In the genomic region with DNA sequence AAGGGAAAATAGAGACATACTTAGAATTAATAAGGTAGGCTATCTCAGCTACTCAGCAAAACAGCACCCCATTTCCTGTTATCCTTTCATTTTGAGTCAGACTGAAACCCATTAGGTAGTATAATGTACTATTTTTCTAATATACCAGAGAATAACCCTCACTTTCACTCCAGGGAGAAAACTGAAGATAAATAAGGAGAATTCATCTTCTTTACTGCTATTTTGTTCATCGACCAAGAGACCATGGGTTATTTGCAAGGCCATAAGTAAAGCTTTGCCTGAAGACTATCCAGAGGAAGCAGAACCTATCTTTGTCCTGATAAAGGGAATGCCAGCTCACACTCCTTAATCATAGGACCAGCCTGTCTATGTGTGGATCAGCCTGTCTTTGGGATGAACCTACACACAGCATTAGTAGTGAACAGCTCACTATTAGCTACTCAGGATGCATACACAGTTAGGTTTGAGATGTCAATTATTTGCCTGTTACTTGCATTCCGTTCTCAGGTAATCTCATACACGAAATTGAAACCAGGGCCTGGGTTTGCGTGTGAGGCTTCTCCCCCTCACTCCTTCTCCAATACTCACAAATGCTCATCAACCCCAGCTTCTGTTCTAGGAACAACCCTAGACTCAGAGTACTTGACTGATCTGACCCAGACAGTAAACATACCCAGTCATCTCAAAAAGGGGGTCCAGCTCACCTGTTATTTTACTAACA, we compare ENCODE assay signal across 13 cellular contexts.
DNase-seq lines count a peak whose midpoint lies in the region; ATAC-seq and TF ChIP-seq lines count a peak whose summit lies in the region.
"Had no signal": no experiment of that assay in that cellular context is flagged by ENCODE, and none has a peak within 500 bp of the region (broad histone marks: within the 10 kb centered on the region; RNA-seq: fewer than 3 reads in every experiment).

No MANE protein-coding gene starts in this region.

- WGBS in gastroesophageal sphincter (ENCODE audit: low coverage in 1 of 2), 2 donors = 86 to 97% methylated on average over 2 to 4 of the region's 4 CpGs

- ATAC-seq in GM21717 (IDR thresholded peaks at IDR 0.05; ENCODE audit: unreplicated experiment) (peak; percentile 67), HG03175 (IDR thresholded peaks at IDR 0.05; ENCODE audit: unreplicated experiment) (peak; percentile 73), gastroesophageal sphincter (no peak)
- ATAC-seq in stimulated activated naive B cell treated with anti-CD40 and anti-IgM and Interleukin-4, amounts not matched to agents 10 μg/mL and 1 μg/mL and 100 μg/mL, for 72 hours (replicated peaks) = peak; percentile 51 to 64

- no peaks in the 10 kb centered on the region for H3K9me3 ChIP-seq in gastroesophageal sphincter
- H3K9me3 ChIP-seq: vagina had no signal

- CTCF ChIA-PET in activated naive CD4-positive, alpha-beta T cell treated with anti-CD3 and anti-CD28 coated beads, Interleukin-2, amount 10 ng/mL, durations not matched to agents 7 days and 5 days (lab: Charles Lee) = no interaction called here

- DNase-seq in activated naive CD4-positive, alpha-beta T cell treated with anti-CD3 and anti-CD28 coated beads, Interleukin-2, amount 10 ng/mL, durations not matched to agents 7 days and 5 days = no peak
- DNase-seq in activated naive CD4-positive, alpha-beta T cell treated with anti-CD3 and anti-CD28 coated beads, Interleukin-2, amount 50 U/mL, for 16 hours = no peak
- no peak for DNase-seq in stimulated activated naive B cell treated with anti-CD40 and anti-IgM and Interleukin-4, amounts not matched to agents 10 μg/mL and 1 μg/mL and 100 μg/mL, for 72 hours
- DNase-seq in chondrocyte (ENCODE audit: low spot score) (no peak), T-helper 2 cell (no peak)
- DNase-seq: GDM1, NCI-H226 had no signal

- no peak for TF ChIP-seq POLR2A in gastroesophageal sphincter (IDR thresholded peaks at IDR 0.05)

- H3K27me3 Mint-ChIP-seq in activated naive CD4-positive, alpha-beta T cell treated with anti-CD3 and anti-CD28 coated beads, Interleukin-2, amount 10 ng/mL, durations not matched to agents 7 days and 5 days = no peaks in the 10 kb centered on the region
- no peaks in the 10 kb centered on the region for H3K27me3 Mint-ChIP-seq in stimulated activated naive B cell treated with anti-CD40 and anti-IgM and Interleukin-4, amounts not matched to agents 10 μg/mL and 1 μg/mL and 100 μg/mL, for 72 hours
- no peaks in the 10 kb centered on the region for H3K27me3 Mint-ChIP-seq in chondrocyte (ENCODE audit: low read depth)
- H3K27me3 Mint-ChIP-seq: brain had no signal

- H3K9me3 Mint-ChIP-seq in activated naive CD4-positive, alpha-beta T cell treated with anti-CD3 and anti-CD28 coated beads, Interleukin-2, amount 10 ng/mL, durations not matched to agents 7 days and 5 days = no peaks in the 10 kb centered on the region
- no peaks in the 10 kb centered on the region for H3K9me3 Mint-ChIP-seq in stimulated activated naive B cell treated with anti-CD40 and anti-IgM and Interleukin-4, amounts not matched to agents 10 μg/mL and 1 μg/mL and 100 μg/mL, for 72 hours
- H3K9me3 Mint-ChIP-seq in chondrocyte (ENCODE audit: low read depth) = no peaks in the 10 kb centered on the region

- peak overlapping the region; percentile 42 for H3K27ac Mint-ChIP-seq in activated naive CD4-positive, alpha-beta T cell treated with anti-CD3 and anti-CD28 coated beads, Interleukin-2, amount 10 ng/mL, durations not matched to agents 7 days and 5 days
- peak overlapping the region; percentile 15 for H3K27ac Mint-ChIP-seq in stimulated activated naive B cell treated with anti-CD40 and anti-IgM and Interleukin-4, amounts not matched to agents 10 μg/mL and 1 μg/mL and 100 μg/mL, for 72 hours
- no peak overlapping the region for H3K27ac Mint-ChIP-seq in chondrocyte (ENCODE audit: unreplicated experiment)

- H3K27ac ChIP-seq in gastroesophageal sphincter = no peak overlapping the region
- H3K27ac ChIP-seq: SK-N-MC, vagina had no signal

- no peak overlapping the region for H3K4me3 ChIP-seq in gastroesophageal sphincter
- H3K4me3 ChIP-seq: SK-N-MC, vagina had no signal

- no peak overlapping the region for H3K4me3 Mint-ChIP-seq in activated naive CD4-positive, alpha-beta T cell treated with anti-CD3 and anti-CD28 coated beads, Interleukin-2, amount 10 ng/mL, durations not matched to agents 7 days and 5 days
- H3K4me3 Mint-ChIP-seq in stimulated activated naive B cell treated with anti-CD40 and anti-IgM and Interleukin-4, amounts not matched to agents 10 μg/mL and 1 μg/mL and 100 μg/mL, for 72 hours = no peak overlapping the region
- H3K4me3 Mint-ChIP-seq in chondrocyte (ENCODE audit: unreplicated experiment) = no peak overlapping the region
- H3K4me3 Mint-ChIP-seq: brain had no signal

- no peak for TF ChIP-seq CTCF in gastroesophageal sphincter (IDR thresholded peaks at IDR 0.05)
- no peak for TF ChIP-seq CTCF in chondrocyte (IDR thresholded peaks at IDR 0.05)

- H3K4me1 Mint-ChIP-seq in activated naive CD4-positive, alpha-beta T cell treated with anti-CD3 and anti-CD28 coated beads, Interleukin-2, amount 10 ng/mL, durations not matched to agents 7 days and 5 days = no peaks in the 10 kb centered on the region
- peaks cover 23 to 49% of the 10 kb centered on the region in 2 donors for H3K4me1 Mint-ChIP-seq in stimulated activated naive B cell treated with anti-CD40 and anti-IgM and Interleukin-4, amounts not matched to agents 10 μg/mL and 1 μg/mL and 100 μg/mL, for 72 hours
- peaks cover 7% of the 10 kb centered on the region for H3K4me1 Mint-ChIP-seq in chondrocyte (ENCODE audit: low read depth)

- no peaks in the 10 kb centered on the region for H3K27me3 ChIP-seq in gastroesophageal sphincter
- H3K27me3 ChIP-seq: vagina had no signal

- H3K36me3 ChIP-seq in gastroesophageal sphincter = no peaks in the 10 kb centered on the region
- H3K36me3 ChIP-seq: vagina had no signal

- TF ChIP-seq EP300 in gastroesophageal sphincter (IDR thresholded peaks at IDR 0.05) = no peak

- no peaks in the 10 kb centered on the region for H3K36me3 Mint-ChIP-seq in activated naive CD4-positive, alpha-beta T cell treated with anti-CD3 and anti-CD28 coated beads, Interleukin-2, amount 10 ng/mL, durations not matched to agents 7 days and 5 days
- H3K36me3 Mint-ChIP-seq in stimulated activated naive B cell treated with anti-CD40 and anti-IgM and Interleukin-4, amounts not matched to agents 10 μg/mL and 1 μg/mL and 100 μg/mL, for 72 hours = no peaks in the 10 kb centered on the region
- H3K36me3 Mint-ChIP-seq in chondrocyte (ENCODE audit: low read depth) = no peaks in the 10 kb centered on the region
- H3K36me3 Mint-ChIP-seq: brain had no signal

- peaks cover 0 to 18% (median 6%) of the 10 kb centered on the region in 3 donors for H3K4me1 ChIP-seq in gastroesophageal sphincter
